In genomic region chr9:127783644-127784043, GRCh38 we compare ENCODE assay signal across 11 cellular contexts.
DNase-seq lines count a peak whose midpoint lies in the region; TF ChIP-seq lines count a peak whose summit lies in the region.
"Had no signal": no experiment of that assay in that cellular context is flagged by ENCODE, and none has a peak within 500 bp of the region (broad histone marks: within the 10 kb centered on the region; RNA-seq: fewer than 3 reads in every experiment).

No MANE protein-coding gene starts in this region.

- H3K4me3 ChIP-seq in NT2/D1 (ENCODE audit: insufficient read length, low read depth) (no peak overlapping the region), parathyroid adenoma (ENCODE audit: low read depth, low read length) (no peak overlapping the region)
- H3K4me3 ChIP-seq: coronary artery had no signal

- no peak overlapping the region for H3K4me2 ChIP-seq in parathyroid adenoma (ENCODE audit: low read length)

- peaks cover 3% of the 10 kb centered on the region for H3K79me2 ChIP-seq in parathyroid adenoma

- DNase-seq in GF-D8 (lab: John Stamatoyannopoulos, UW) (peak; percentile 89), NT2/D1 (ENCODE audit: low read depth, low spot score) (no peak), caudate nucleus (lab: John Stamatoyannopoulos, UW) (no peak), hypothalamus (lab: John Stamatoyannopoulos, UW) (no peak), EL (no peak), iPS-NIHi11 (ENCODE audit: low spot score) (no peak), ACHN (no peak)
- DNase-seq: retina had no signal

- no peak for TF ChIP-seq CTCF in parathyroid adenoma (IDR thresholded peaks at IDR 0.05)

- in situ Hi-C loops in ACHN (cut with HindIII; ENCODE audit: low pct_ligation_motif_present, low pct_unique_long_range_greater_than_20kb, low sequenced_read_pairs) = no loop called here

- peaks cover 32% of the 10 kb centered on the region for H3K4me1 ChIP-seq in NT2/D1 (ENCODE audit: insufficient read depth, insufficient read length)
- no peaks in the 10 kb centered on the region for H3K4me1 ChIP-seq in parathyroid adenoma

- H3K9me3 ChIP-seq in NT2/D1 (ENCODE audit: insufficient read depth, low read length) (no peaks in the 10 kb centered on the region), parathyroid adenoma (ENCODE audit: control insufficient read depth, low read length) (no peaks in the 10 kb centered on the region)

- no peak overlapping the region for H2AFZ ChIP-seq in parathyroid adenoma

- H3K9ac ChIP-seq in NT2/D1 (ENCODE audit: insufficient read length, low read depth) = peak overlapping the region; percentile 12
- no peak overlapping the region for H3K9ac ChIP-seq in parathyroid adenoma
- H3K9ac ChIP-seq: KMS-11 had no signal

- H3K36me3 ChIP-seq in NT2/D1 (ENCODE audit: insufficient read depth, insufficient read length, low read length) = peaks cover 21% of the 10 kb centered on the region
- no peaks in the 10 kb centered on the region for H3K36me3 ChIP-seq in parathyroid adenoma (ENCODE audit: control insufficient read depth, insufficient read depth, low read length)

- H3K27me3 ChIP-seq in NT2/D1 (ENCODE audit: insufficient read depth, insufficient read length) (no peaks in the 10 kb centered on the region), parathyroid adenoma (ENCODE audit: control insufficient read depth, insufficient read depth, low read length) (no peaks in the 10 kb centered on the region)

- H3K27ac ChIP-seq in caudate nucleus (ENCODE audit: low read depth, low read length) = peak overlapping the region; percentile 40
- peak overlapping the region; percentile 51 for H3K27ac ChIP-seq in parathyroid adenoma
- H3K27ac ChIP-seq: KMS-11 had no signal
